In genomic region chr2:209411296-209411695, GRCh38 we compare ENCODE assay signal across 8 cellular contexts.
"Had no signal": no experiment of that assay in that cellular context is flagged by ENCODE, and none has a peak within 500 bp of the region (broad histone marks: within the 10 kb centered on the region; RNA-seq: fewer than 3 reads in every experiment).

No MANE protein-coding gene starts in this region.

- ATAC-seq: GM23338, HepG2 had no signal

- FAIRE-seq: H1, H54, HepG2 had no signal

- DNase-seq: H9, HCEC 1CT, KBM-7 had no signal

- H3K4me3 ChIP-seq: GM23338 had no signal

- H2AFZ ChIP-seq: GM23338 had no signal

- H3K4me2 ChIP-seq: GM23338 had no signal

- H3K27ac ChIP-seq: HL-60 had no signal
